In genomic region chr2:70247364-70248144, GRCh38 we compare ENCODE assay signal across 8 cellular contexts. TPM values are rescaled to one million over a fixed set of nuclear protein-coding genes. Genes with fewer than 3 reads are reported as not detected.
DNase-seq lines count a peak whose midpoint lies in the region; ATAC-seq and TF ChIP-seq lines count a peak whose summit lies in the region.

No MANE protein-coding gene starts in this region.

- in situ Hi-C loops in GM13977 (cut with MboI; ENCODE audit: low pct_unique_long_range_greater_than_20kb, low sequenced_read_pairs, unreplicated experiment) = no loop called here

- no peaks in the 10 kb centered on the region for H3K9me3 ChIP-seq in ectodermal cell (ENCODE audit: control insufficient read depth, low read length)

- H3K9me3 Mint-ChIP-seq in activated CD4-positive, alpha-beta T cell treated with anti-CD3 and anti-CD28 coated beads for 36 hours (ENCODE audit: low read depth) = no peaks in the 10 kb centered on the region
- peaks cover 0 to 5% (median 0%) of the 10 kb centered on the region in 9 donors for H3K9me3 Mint-ChIP-seq in naive thymus-derived CD8-positive, alpha-beta T cell

- CTCF ChIA-PET in activated CD4-positive, alpha-beta T cell treated with anti-CD3 and anti-CD28 coated beads for 36 hours (lab: Charles Lee) = interaction anchor here (0.8 to 1.6 kb wide), 6 partner anchors 10 to 336 kb away, joined by 3 to 9 read pairs (median 3); partner anchors contain the start of genes C2orf42 and PCYOX1

- POLR2A ChIA-PET in activated CD4-positive, alpha-beta T cell treated with anti-CD3 and anti-CD28 coated beads for 36 hours (lab: Charles Lee) = interaction anchor here (1.0 to 2.1 kb wide), 4 partner anchors 10 to 56 kb away, joined by 3 to 8 read pairs (median 5); partner anchors contain the start of genes C2orf42, PCYOX1 and SNRPG
- POLR2A ChIA-PET in naive thymus-derived CD8-positive, alpha-beta T cell (lab: Charles Lee) = interaction anchor here (0.6 to 2.4 kb wide), 9 partner anchors 11 to 757 kb away, joined by 3 to 21 read pairs (median 4); partner anchors contain the start of genes C2orf42, MXD1, PCYOX1 and SNRPG

- H3K27me3 Mint-ChIP-seq in activated CD4-positive, alpha-beta T cell treated with anti-CD3 and anti-CD28 coated beads for 36 hours = no peaks in the 10 kb centered on the region
- peaks cover 0 to 4% (median 0%) of the 10 kb centered on the region in 5 donors for H3K27me3 Mint-ChIP-seq in naive thymus-derived CD8-positive, alpha-beta T cell

- peak overlapping the region; percentile 97 for H3K27ac Mint-ChIP-seq in activated CD4-positive, alpha-beta T cell treated with anti-CD3 and anti-CD28 coated beads for 36 hours
- H3K27ac Mint-ChIP-seq in naive thymus-derived CD8-positive, alpha-beta T cell = peak overlapping the region; percentile 96 to 100 (median 99)

- peak overlapping the region; percentile 98 for H3K4me3 Mint-ChIP-seq in activated CD4-positive, alpha-beta T cell treated with anti-CD3 and anti-CD28 coated beads for 36 hours
- H3K4me3 Mint-ChIP-seq in naive thymus-derived CD8-positive, alpha-beta T cell = peak overlapping the region; percentile 91 to 99 (median 98)

- H3K27ac ChIP-seq in ectodermal cell (ENCODE audit: insufficient read depth, low read depth, low read length, poor library complexity, severe bottlenecking) = peak overlapping the region; percentile 100

- no peaks in the 10 kb centered on the region for H3K36me3 ChIP-seq in ectodermal cell (ENCODE audit: control insufficient read depth, insufficient read depth, low read length)

- H3K4me1 ChIP-seq in ectodermal cell (ENCODE audit: control insufficient read depth, insufficient read depth, low read length) = peaks cover 12% of the 10 kb centered on the region

- peak overlapping the region; percentile 81 for H3K4me3 ChIP-seq in ectodermal cell (ENCODE audit: insufficient read depth, low read depth, low read length)

- no peak for TF ChIP-seq CTCF in GM13977 (IDR thresholded peaks at IDR 0.05; ENCODE audit: extremely low read depth, insufficient read depth, missing control alignments)

- peaks cover 24% of the 10 kb centered on the region for H3K36me3 Mint-ChIP-seq in activated CD4-positive, alpha-beta T cell treated with anti-CD3 and anti-CD28 coated beads for 36 hours (ENCODE audit: low read depth)
- H3K36me3 Mint-ChIP-seq in naive thymus-derived CD8-positive, alpha-beta T cell = peaks cover 0 to 17% (median 0%) of the 10 kb centered on the region in 3 donors

- intact Hi-C loops in activated CD4-positive, alpha-beta T cell treated with anti-CD3 and anti-CD28 coated beads for 36 hours (cut with DNase I, micrococcal nuclease) = loop anchor here (1.0 to 5.0 kb wide), 12 partner anchors 10 to 1995 kb away; partner anchors contain the start of genes PCBP1 (in 2 of the 2), SNRPG (in 2 of the 2), AAK1 (in 1 of the 2) and FAM136A (in 1 of the 2)

- no peak for DNase-seq in activated CD4-positive, alpha-beta T cell treated with anti-CD3 and anti-CD28 coated beads for 36 hours
- no peak for DNase-seq in activated CD4-positive, alpha-beta T cell treated with anti-CD3 and anti-CD28 coated beads, Interleukin-2, amount 50 U/mL, for 1 hour
- DNase-seq in OCI-M1 (lab: John Stamatoyannopoulos, UW) = peak; percentile 78
- DNase-seq in naive thymus-derived CD8-positive, alpha-beta T cell = peak in 1 of 10 donors; percentile 3
- DNase-seq in GM13977 (ENCODE audit: low spot score) = no peak
- DNase-seq in cerebellum (ENCODE audit: low spot score) = no peak

- no peaks in the 10 kb centered on the region for H3K27me3 ChIP-seq in ectodermal cell (ENCODE audit: control insufficient read depth, insufficient read depth, low read length, poor library complexity, severe bottlenecking)

- no peak for ATAC-seq in activated CD4-positive, alpha-beta T cell treated with anti-CD3 and anti-CD28 coated beads for 36 hours
- ATAC-seq in naive thymus-derived CD8-positive, alpha-beta T cell = no peak
- no peak for ATAC-seq in HG02884 (IDR thresholded peaks at IDR 0.05; ENCODE audit: unreplicated experiment)

- 0 to 1% methylated on average over 16 to 18 of the region's 18 CpGs for WGBS in ectodermal cell, 2 experiments

- H3K4me1 Mint-ChIP-seq in activated CD4-positive, alpha-beta T cell treated with anti-CD3 and anti-CD28 coated beads for 36 hours = peaks cover 36% of the 10 kb centered on the region
- peaks cover 22 to 53% (median 42%) of the 10 kb centered on the region in 4 donors for H3K4me1 Mint-ChIP-seq in naive thymus-derived CD8-positive, alpha-beta T cell

RNA-seq across cellular contexts. Expression of gene TIA1, which starts 0.9 kb away (rescaled TPM):
- 10 to 100 TPM; 85.4 to 98.3 TPM for total RNA-seq in activated CD4-positive, alpha-beta T cell treated with anti-CD3 and anti-CD28 coated beads for 36 hours
- 264 TPM for polyA plus RNA-seq in ectodermal cell (2013, experiment 1 of 4)
- 284 TPM for polyA plus RNA-seq in ectodermal cell (2013, experiment 2 of 4)
- 263 TPM for polyA plus RNA-seq in ectodermal cell (2013, experiment 3 of 4)
- polyA plus RNA-seq in ectodermal cell (2013, experiment 4 of 4) = 265 TPM
- 100 to 1,000 TPM; 201 to 202 TPM for total RNA-seq in naive thymus-derived CD8-positive, alpha-beta T cell
- polyA plus RNA-seq in naive thymus-derived CD8-positive, alpha-beta T cell = 10 to 100 TPM; 37.0 to 62.6 (median 41.9) TPM
- 432 TPM for total RNA-seq in cerebellum

RNA-seq across cellular contexts. Expression of gene PCYOX1, which starts 10.4 kb away (rescaled TPM):
- 10 to 100 TPM in 1 of 2 experiments, 1 to 10 TPM in 1; 9.3 to 12.9 TPM for total RNA-seq in activated CD4-positive, alpha-beta T cell treated with anti-CD3 and anti-CD28 coated beads for 36 hours
- polyA plus RNA-seq in ectodermal cell (2013, experiment 1 of 4) = 47.6 TPM
- polyA plus RNA-seq in ectodermal cell (2013, experiment 2 of 4) = 59.8 TPM
- 36.8 TPM for polyA plus RNA-seq in ectodermal cell (2013, experiment 3 of 4)
- 44.1 TPM for polyA plus RNA-seq in ectodermal cell (2013, experiment 4 of 4)
- 10 to 100 TPM; 28.5 to 32.0 TPM for total RNA-seq in naive thymus-derived CD8-positive, alpha-beta T cell
- polyA plus RNA-seq in naive thymus-derived CD8-positive, alpha-beta T cell = 10 to 100 TPM; 22.6 to 28.8 (median 24.4) TPM
- total RNA-seq in cerebellum = 35.3 TPM

RNA-seq across cellular contexts. Expression of gene SNRPG, which starts 46.0 kb away (rescaled TPM):
- 100 to 1,000 TPM; 465 to 530 TPM for total RNA-seq in activated CD4-positive, alpha-beta T cell treated with anti-CD3 and anti-CD28 coated beads for 36 hours
- polyA plus RNA-seq in ectodermal cell (2013, experiment 1 of 4) = 188 TPM
- polyA plus RNA-seq in ectodermal cell (2013, experiment 2 of 4) = 195 TPM
- 144 TPM for polyA plus RNA-seq in ectodermal cell (2013, experiment 3 of 4)
- polyA plus RNA-seq in ectodermal cell (2013, experiment 4 of 4) = 158 TPM
- total RNA-seq in naive thymus-derived CD8-positive, alpha-beta T cell = 100 to 1,000 TPM; 116 to 133 TPM
- polyA plus RNA-seq in naive thymus-derived CD8-positive, alpha-beta T cell = 100 to 1,000 TPM; 192 to 244 (median 206) TPM
- 79.8 TPM for total RNA-seq in cerebellum

RNA-seq across cellular contexts. Expression of gene FAM136A, which starts 54.3 kb away (rescaled TPM):
- total RNA-seq in activated CD4-positive, alpha-beta T cell treated with anti-CD3 and anti-CD28 coated beads for 36 hours = 10 to 100 TPM; 45.0 to 52.8 TPM
- 98.4 TPM for polyA plus RNA-seq in ectodermal cell (2013, experiment 1 of 4)
- polyA plus RNA-seq in ectodermal cell (2013, experiment 2 of 4) = 104 TPM
- polyA plus RNA-seq in ectodermal cell (2013, experiment 3 of 4) = 64.5 TPM
- polyA plus RNA-seq in ectodermal cell (2013, experiment 4 of 4) = 70.1 TPM
- 10 to 100 TPM; 38.9 to 41.8 TPM for total RNA-seq in naive thymus-derived CD8-positive, alpha-beta T cell
- 10 to 100 TPM; 43.2 to 45.3 (median 44.4) TPM for polyA plus RNA-seq in naive thymus-derived CD8-positive, alpha-beta T cell
- total RNA-seq in cerebellum = 17.1 TPM

RNA-seq across cellular contexts. Expression of gene C2orf42, which starts 56.7 kb away (rescaled TPM):
- total RNA-seq in activated CD4-positive, alpha-beta T cell treated with anti-CD3 and anti-CD28 coated beads for 36 hours = 10 to 100 TPM; 22.6 to 23.3 TPM
- polyA plus RNA-seq in ectodermal cell (2013, experiment 1 of 4) = 11.7 TPM
- 9.4 TPM for polyA plus RNA-seq in ectodermal cell (2013, experiment 2 of 4)
- polyA plus RNA-seq in ectodermal cell (2013, experiment 3 of 4) = 9.3 TPM
- polyA plus RNA-seq in ectodermal cell (2013, experiment 4 of 4) = 11.1 TPM
- 10 to 100 TPM; 36.6 to 40.3 TPM for total RNA-seq in naive thymus-derived CD8-positive, alpha-beta T cell
- polyA plus RNA-seq in naive thymus-derived CD8-positive, alpha-beta T cell = 10 to 100 TPM; 19.6 to 31.1 (median 19.9) TPM
- total RNA-seq in cerebellum = 20.4 TPM
